7 cellular contexts compared by ENCODE assay signal in the genomic region with DNA sequence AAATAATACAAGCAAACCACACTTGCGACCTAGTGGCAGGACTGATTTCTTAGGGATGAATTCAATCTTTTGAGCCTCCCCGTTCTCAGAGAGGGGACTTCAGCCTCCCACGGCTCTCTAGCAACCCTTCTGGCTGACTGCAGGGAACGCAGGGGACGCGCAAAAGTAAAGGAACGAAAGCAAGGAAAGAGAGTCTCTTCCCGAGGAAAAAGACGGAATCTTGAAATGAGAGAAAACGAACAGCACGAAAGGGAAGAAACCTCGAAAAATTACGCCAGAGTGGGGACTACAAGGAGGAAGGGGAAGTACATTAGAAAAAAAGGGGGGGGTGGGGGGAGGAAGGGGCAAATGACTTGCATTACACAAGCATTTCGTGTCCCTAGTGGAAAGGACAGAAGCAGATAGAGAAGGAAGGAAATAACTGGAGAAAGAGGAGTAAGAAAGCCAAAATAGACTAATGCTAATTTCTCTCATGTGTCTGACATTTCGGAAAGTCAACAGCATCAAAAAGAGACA. TPM values are rescaled to one million over a fixed set of nuclear protein-coding genes. Genes with fewer than 3 reads are reported as not detected.
A peak's percentile ranks its signal among the peaks of the same experiment; 100 is the strongest.
DNase-seq lines count a peak whose midpoint lies in the region; ATAC-seq and TF ChIP-seq lines count a peak whose summit lies in the region.

No MANE protein-coding gene starts in this region.

- peaks cover 6% of the 10 kb centered on the region for H3K4me1 ChIP-seq in iPS-18a (ENCODE audit: control insufficient read depth, low read depth, low read length)

- H3K4me3 ChIP-seq in iPS-18a (ENCODE audit: low read length) = peak overlapping the region; percentile 91

- H3K36me3 ChIP-seq in iPS-18a (ENCODE audit: control insufficient read depth, low read depth, low read length) = no peaks in the 10 kb centered on the region

- TF ChIP-seq CTCF in GM12873 (IDR thresholded peaks at IDR 0.05; ENCODE audit: insufficient read depth, low read depth, low read length, missing control alignments) (peak; percentile 77), MCF 10A (IDR thresholded peaks at IDR 0.05; ENCODE audit: unreplicated experiment) (peak; percentile 82)

- DNase-seq in NCI-H2029 (lab: John Stamatoyannopoulos, UW) = peak; percentile 40
- DNase-seq in T-helper 22 cell (ENCODE audit: low read depth) = peak; percentile 23
- peak; percentile 82 for DNase-seq in MCF 10A (ENCODE audit: unreplicated experiment)
- DNase-seq in sciatic nerve (ENCODE audit: low spot score) = peak; percentile 74

- peaks cover 11% of the 10 kb centered on the region for H3K4me1 Mint-ChIP-seq in MCF 10A (ENCODE audit: insufficient read depth, unreplicated experiment)

- H3K27me3 ChIP-seq in iPS-18a (ENCODE audit: control insufficient read depth, insufficient read depth, low read length) = no peaks in the 10 kb centered on the region

- no peak overlapping the region for H3K27ac ChIP-seq in iPS-18a (ENCODE audit: low read length)

- intact Hi-C loops in MCF 10A (cut with micrococcal nuclease) = loop anchor here (1.0 kb wide), 2 partner anchors 81 to 134 kb away; no protein-coding TSS in a partner anchor
- intact Hi-C loops in sciatic nerve (cut with DNase I) = no loop called here

- CTCF ChIA-PET in MCF 10A (lab: Yijun Ruan, JAX) = interaction anchor here (0.6 to 1.9 kb wide), 7 partner anchors 14 to 506 kb away, joined by 3 to 15 read pairs (median 3); no protein-coding TSS in a partner anchor

- H3K27me3 Mint-ChIP-seq in MCF 10A (ENCODE audit: insufficient read depth, unreplicated experiment) = no peaks in the 10 kb centered on the region

- H3K36me3 Mint-ChIP-seq in MCF 10A (ENCODE audit: insufficient read depth, unreplicated experiment) = peaks cover 13% of the 10 kb centered on the region

- no TSS peak for BruUV-seq in MCF 10A (replicated peaks; lab: Mats Ljungman, UMichigan)

- ATAC-seq in sciatic nerve = peak; percentile 56
- no peak for ATAC-seq in GM19023 (IDR thresholded peaks at IDR 0.05; ENCODE audit: unreplicated experiment)

- H3K4me3 Mint-ChIP-seq in MCF 10A (ENCODE audit: unreplicated experiment) = peak overlapping the region; percentile 88

- peak overlapping the region; percentile 85 for H3K9ac ChIP-seq in iPS-18a (ENCODE audit: low read length)

- POLR2A ChIA-PET in MCF 10A (lab: Yijun Ruan, JAX) = interaction anchor here (0.6 to 4.5 kb wide), 10 partner anchors 9 to 134 kb away, joined by 3 to 108 read pairs (median 10); partner anchors contain the start of genes MIF4GD and SLC25A19

- H3K27ac Mint-ChIP-seq in MCF 10A (ENCODE audit: low read depth, unreplicated experiment) = peak overlapping the region; percentile 80

- H3K9me3 Mint-ChIP-seq in MCF 10A (ENCODE audit: unreplicated experiment) = no peaks in the 10 kb centered on the region

- H3K9me3 ChIP-seq in iPS-18a (ENCODE audit: control insufficient read depth, low read depth, low read length) = no peaks in the 10 kb centered on the region

RNA-seq across cellular contexts. Expression of gene GRB2, which starts 1.2 kb away (rescaled TPM):
- total RNA-seq in MCF 10A (2022) (67.1 and 74.6 TPM in 2 replicates), sciatic nerve (90.4 TPM)

RNA-seq across cellular contexts. Expression of gene TMEM94, which starts 52.2 kb away (rescaled TPM):
- 42.8 and 46.5 TPM in 2 replicates for total RNA-seq in MCF 10A (2022)
- 86.8 TPM for total RNA-seq in sciatic nerve

Comparison
In these comparisons a context has a peak if more than half of its experiments do, and no peak if none do; other contexts are left out.
1. DNase-seq: peak in every context shown above with its lines; median percentile 82 in MCF 10A; 74 in sciatic nerve; 40 in NCI-H2029; 23 in T-helper 22 cell.